Comparison of ENCODE assay signal across 19 cellular contexts in genomic region chr21:43613755-43614638, GRCh38. TPM values are rescaled to one million over a fixed set of nuclear protein-coding genes. Genes with fewer than 3 reads are reported as not detected.
DNase-seq lines count a peak whose midpoint lies in the region; ATAC-seq, FAIRE-seq and TF ChIP-seq lines count a peak whose summit lies in the region.
"Had no signal": no experiment of that assay in that cellular context is flagged by ENCODE, and none has a peak within 500 bp of the region (broad histone marks: within the 10 kb centered on the region; RNA-seq: fewer than 3 reads in every experiment).

No MANE protein-coding gene starts in this region.

- DNase-seq in AG08395 (ENCODE audit: low spot score) (peak; percentile 41), GM12892 (ENCODE audit: insufficient read length) (peak; percentile 34), RCC 7860 (ENCODE audit: low spot score) (peak; percentile 92), fibroblast of gingiva (ENCODE audit: low read depth) (peak; percentile 43), cerebellar nuclear complex (lab: John Stamatoyannopoulos, UW) (no peak), NCI-H226 (no peak), G401 (ENCODE audit: low spot score) (no peak)
- DNase-seq: activated CD4-positive, alpha-beta T cell treated with anti-CD3 and anti-CD28 coated beads, Interleukin-2, amount 50 U/mL, for 48 hours; activated gamma-delta T cell treated with Interleukin-2 at 50 U/mL for 16 hours; DMS153; effector memory CD8-positive, alpha-beta T cell; glutamatergic neuron; GOT3; KG1; NCI-H146; NCI-H524; stimulated activated CD4-positive, alpha-beta T cell treated with anti-CD3 and anti-CD28 coated beads, Interleukin-12 subunit alpha, Interleukin-12 subunit beta, amount 100 ng/mL, for 4 hours; testis had no signal

- TF ChIP-seq POLR2A in GM12892 (IDR thresholded peaks at IDR 0.05; ENCODE audit: low read depth, low read length) = no peak

- in situ Hi-C loops in G401 (cut with HindIII; ENCODE audit: low sequenced_read_pairs) = no loop called here

- ATAC-seq in GM21737 (IDR thresholded peaks at IDR 0.05; ENCODE audit: unreplicated experiment) = no peak
- ATAC-seq: effector memory CD8-positive, alpha-beta T cell had no signal

- FAIRE-seq in GM12892 (lab: Jason Lieb, UNC) = no peak
- FAIRE-seq in RCC 7860 (lab: Jason Lieb, UNC) = peak; percentile 95

RNA-seq across cellular contexts. Expression of gene HSF2BP, which starts 45.3 kb away (rescaled TPM):
- polyA plus RNA-seq in GM12892 (2012; ENCODE audit: missing spikeins) = 0.78 TPM
- total RNA-seq in G401 (2014; rRNA removed; shearing (Covaris generic)) = 5.3 and 9.1 TPM in 2 replicates

RNA-seq across cellular contexts. Expression of gene RRP1B, which starts 45.4 kb away (rescaled TPM):
- 14.1 TPM for polyA plus RNA-seq in GM12892 (2012; ENCODE audit: missing spikeins)
- total RNA-seq in G401 (2014; rRNA removed; shearing (Covaris generic)) = 34.0 and 40.5 TPM in 2 replicates

Comparison
In these comparisons a context has a peak if more than half of its experiments do, and no peak if none do; other contexts are left out.
1. DNase-seq: peak in AG08395 (single experiment), GM12892 (single experiment), RCC 7860 (single experiment) and fibroblast of gingiva (single experiment); none in cerebellar nuclear complex (0 of 2), NCI-H226 (single experiment) and G401 (single experiment).